ENCODE assay signal across 25 cellular contexts in the genomic region with DNA sequence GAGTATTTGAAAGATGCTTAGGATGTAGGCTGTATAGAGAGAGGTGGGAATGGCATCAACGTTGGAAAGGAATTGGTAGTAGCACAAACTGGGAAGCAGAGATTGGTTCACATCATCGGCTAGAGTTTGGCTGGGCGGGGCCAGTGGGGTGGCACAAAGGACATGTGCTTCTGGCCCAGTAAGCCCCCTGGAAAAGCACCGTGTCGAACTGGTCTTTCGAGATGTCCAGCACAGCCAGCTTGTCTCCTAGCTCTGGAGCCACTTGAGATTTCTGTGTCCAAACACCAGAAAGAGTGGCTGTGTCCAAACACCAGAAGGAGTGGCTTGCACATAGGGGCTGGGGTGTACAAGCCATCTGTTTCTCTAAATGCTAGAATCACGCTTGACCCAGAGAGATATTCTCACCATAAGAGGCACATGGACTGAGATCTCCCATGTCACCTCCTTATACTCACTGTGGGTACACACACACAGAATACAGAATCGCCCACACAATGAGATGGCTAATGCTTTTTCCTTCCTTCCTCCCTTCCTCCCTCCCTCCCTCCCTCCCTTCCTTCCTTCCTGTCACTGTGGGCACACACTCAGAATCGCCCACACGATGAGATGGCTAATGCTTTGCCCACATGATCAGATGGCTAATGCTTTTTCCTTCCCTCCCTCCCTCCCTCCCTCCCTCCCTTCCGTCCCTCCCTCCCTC. TPM values are rescaled to one million over a fixed set of nuclear protein-coding genes. Genes with fewer than 3 reads are reported as not detected.
DNase-seq lines count a peak whose midpoint lies in the region; ATAC-seq and TF ChIP-seq lines count a peak whose summit lies in the region.
"Had no signal": no experiment of that assay in that cellular context is flagged by ENCODE, and none has a peak within 500 bp of the region (broad histone marks: within the 10 kb centered on the region; RNA-seq: fewer than 3 reads in every experiment).

No MANE protein-coding gene starts in this region.

- H3K27ac Mint-ChIP-seq in activated naive CD8-positive, alpha-beta T cell treated with anti-CD3 and anti-CD28 coated beads, Interleukin-2, amount 10 ng/mL, durations not matched to agents 7 days and 5 days: peak overlapping the region; percentile 35
- H3K27ac Mint-ChIP-seq in neural progenitor cell: peak overlapping the region; percentile 19

- intact Hi-C loops in PC-9 (cut with micrococcal nuclease; ENCODE audit: unreplicated experiment): no loop called here

- H3K9me3 ChIP-seq in MG63 (no peaks in the 10 kb centered on the region), neural progenitor cell (ENCODE audit: low read depth) (no peaks in the 10 kb centered on the region), PC-9 (ENCODE audit: insufficient read depth, low read depth) (no peaks in the 10 kb centered on the region)
- H3K9me3 ChIP-seq: body of pancreas, heart left ventricle, pancreas, right atrium auricular region, suprapubic skin had no signal

- H3K4me2 ChIP-seq in neural progenitor cell (peak overlapping the region; percentile 29), PC-9 (no peak overlapping the region)
- H3K4me2 ChIP-seq: smooth muscle cell had no signal

- H3K79me2 ChIP-seq in neural progenitor cell (ENCODE audit: low read depth): no peaks in the 10 kb centered on the region
- H3K79me2 ChIP-seq in PC-9 (ENCODE audit: low read depth): no peaks in the 10 kb centered on the region

- no peak overlapping the region for H3K4me3 Mint-ChIP-seq in activated naive CD8-positive, alpha-beta T cell treated with anti-CD3 and anti-CD28 coated beads, Interleukin-2, amount 10 ng/mL, durations not matched to agents 7 days and 5 days
- H3K4me3 Mint-ChIP-seq in neural progenitor cell: no peak overlapping the region
- H3K4me3 Mint-ChIP-seq: CD14-positive monocyte, T-helper 17 cell had no signal

- H2AFZ ChIP-seq in neural progenitor cell (replicated peaks) (no peak overlapping the region), PC-9 (no peak overlapping the region)

- H3K4me1 ChIP-seq in neural progenitor cell: peaks cover 9% of the 10 kb centered on the region
- H3K4me1 ChIP-seq in PC-9 (replicated peaks; ENCODE audit: insufficient read depth): no peaks in the 10 kb centered on the region
- H3K4me1 ChIP-seq: body of pancreas, pancreas, right atrium auricular region, suprapubic skin had no signal

- TF ChIP-seq CTCF in neural progenitor cell (IDR thresholded peaks at IDR 0.05) (no peak), PC-9 (conservative IDR thresholded peaks at IDR 0.05) (no peak)

- H3K9me2 ChIP-seq in PC-9 (ENCODE audit: insufficient read depth): no peaks in the 10 kb centered on the region

- peaks cover 54% of the 10 kb centered on the region for H3K36me3 Mint-ChIP-seq in activated naive CD8-positive, alpha-beta T cell treated with anti-CD3 and anti-CD28 coated beads, Interleukin-2, amount 10 ng/mL, durations not matched to agents 7 days and 5 days
- peaks cover 56% of the 10 kb centered on the region for H3K36me3 Mint-ChIP-seq in neural progenitor cell

- no peak for ATAC-seq in activated naive CD8-positive, alpha-beta T cell treated with anti-CD3 and anti-CD28 coated beads, Interleukin-2, amount 10 ng/mL, durations not matched to agents 7 days and 5 days (ENCODE audit: low read depth)
- ATAC-seq: body of pancreas, HCT116, heart left ventricle, pancreas, SK-N-SH treated with all-trans-retinoic acid at 6 μM for 48 hours, T-helper 17 cell had no signal

- H3K27me3 Mint-ChIP-seq in activated naive CD8-positive, alpha-beta T cell treated with anti-CD3 and anti-CD28 coated beads, Interleukin-2, amount 10 ng/mL, durations not matched to agents 7 days and 5 days: no peaks in the 10 kb centered on the region
- no peaks in the 10 kb centered on the region for H3K27me3 Mint-ChIP-seq in neural progenitor cell (ENCODE audit: insufficient read depth, low read depth)
- H3K27me3 Mint-ChIP-seq: T-helper 17 cell had no signal

- peaks cover 8% of the 10 kb centered on the region for H3K4me1 Mint-ChIP-seq in activated naive CD8-positive, alpha-beta T cell treated with anti-CD3 and anti-CD28 coated beads, Interleukin-2, amount 10 ng/mL, durations not matched to agents 7 days and 5 days
- H3K4me1 Mint-ChIP-seq in neural progenitor cell: peaks cover 3% of the 10 kb centered on the region
- H3K4me1 Mint-ChIP-seq: CD14-positive monocyte had no signal

- POLR2A ChIA-PET in activated naive CD8-positive, alpha-beta T cell treated with anti-CD3 and anti-CD28 coated beads, Interleukin-2, amount 10 ng/mL, durations not matched to agents 7 days and 5 days (lab: Charles Lee): no interaction called here
- POLR2A ChIA-PET in PC-9 (lab: Charles Lee; ENCODE audit: unreplicated experiment): no interaction called here

- H3K27me3 ChIP-seq in MG63 (no peaks in the 10 kb centered on the region), neural progenitor cell (no peaks in the 10 kb centered on the region), PC-9 (ENCODE audit: insufficient read depth, low read depth) (no peaks in the 10 kb centered on the region)
- H3K27me3 ChIP-seq: body of pancreas, heart left ventricle, pancreas, right atrium auricular region, suprapubic skin had no signal

- no peaks in the 10 kb centered on the region; the same call in 1 of the 2 replicates for H3K36me3 ChIP-seq in MG63
- H3K36me3 ChIP-seq in neural progenitor cell: no peaks in the 10 kb centered on the region
- no peaks in the 10 kb centered on the region for H3K36me3 ChIP-seq in PC-9 (ENCODE audit: low read depth)

- H3K9ac ChIP-seq in neural progenitor cell: no peak overlapping the region

- H3K9me3 Mint-ChIP-seq in activated naive CD8-positive, alpha-beta T cell treated with anti-CD3 and anti-CD28 coated beads, Interleukin-2, amount 10 ng/mL, durations not matched to agents 7 days and 5 days: no peaks in the 10 kb centered on the region
- no peaks in the 10 kb centered on the region for H3K9me3 Mint-ChIP-seq in neural progenitor cell

- H3K27ac ChIP-seq in neural progenitor cell (no peak overlapping the region), PC-9 (no peak overlapping the region)
- H3K27ac ChIP-seq: body of pancreas, heart left ventricle, pancreas, right atrium auricular region, suprapubic skin had no signal

- H4K20me1 ChIP-seq in neural progenitor cell (ENCODE audit: low read depth): no peaks in the 10 kb centered on the region
- H4K20me1 ChIP-seq in PC-9 (ENCODE audit: insufficient read depth): no peaks in the 10 kb centered on the region

- H3F3A ChIP-seq in neural progenitor cell (ENCODE audit: low read depth): peaks cover 3% of the 10 kb centered on the region
- no peaks in the 10 kb centered on the region for H3F3A ChIP-seq in PC-9 (ENCODE audit: insufficient read depth, low read depth)

- DNase-seq in EL (peak; percentile 12), MG63 (peak; percentile 13), neural progenitor cell (ENCODE audit: low spot score) (no peak), DMS114 treated with DMSO at 0.1 percent for 48 hours (lab: John Stamatoyannopoulos, UW; ENCODE audit: unreplicated experiment) (no peak), PC-9 (no peak)
- DNase-seq in activated naive CD8-positive, alpha-beta T cell treated with anti-CD3 and anti-CD28 coated beads, Interleukin-2, amount 10 ng/mL, durations not matched to agents 7 days and 5 days: no peak
- no peak for DNase-seq in stimulated activated CD8-positive, alpha-beta memory T cell treated with anti-CD3 and anti-CD28 coated beads, Interleukin-4, amount 100 ng/mL, for 48 hours
- DNase-seq: activated effector memory CD4-positive, alpha-beta T cell treated with Interleukin-2 at 50 U/mL for 16 hours; body of pancreas; cerebellar nuclear complex; heart left ventricle; KBM-7; kidney glomerular epithelial cell; NCI-H1417; NCI-H82; pancreas; stimulated activated CD4-positive, alpha-beta T cell treated with anti-CD3 and anti-CD28 coated beads, Interleukin-1b, Interleukin-23, amount 100 ng/mL, for 48 hours; T-helper 17 cell had no signal

- no TSS peak for BruUV-seq in PC-9 (replicated peaks; lab: Mats Ljungman, UMichigan)

- CTCF ChIA-PET in PC-9 (lab: Charles Lee): no interaction called here

- H3K4me3 ChIP-seq in MG63: no peak overlapping the region
- no peak overlapping the region for H3K4me3 ChIP-seq in neural progenitor cell
- no peak overlapping the region for H3K4me3 ChIP-seq in PC-9
- H3K4me3 ChIP-seq: body of pancreas, heart left ventricle, pancreas, right atrium auricular region, smooth muscle cell, suprapubic skin had no signal

RNA-seq across cellular contexts. Expression of a gene that starts 41.8 kb away (rescaled TPM):
- not detected in 2 replicates for total RNA-seq in MG63 (2014; rRNA removed; shearing (Covaris generic); ENCODE audit: low replicate concordance)
- total RNA-seq in activated naive CD8-positive, alpha-beta T cell treated with anti-CD3 and anti-CD28 coated beads, Interleukin-2, amount 10 ng/mL, durations not matched to agents 7 days and 5 days: under 1 TPM in 1 of 2 experiments, not detected in 1; 0.19 TPM
- total RNA-seq in neural progenitor cell (ENCODE audit: low replicate concordance): not detected in 2 replicates
- not detected in 2 replicates for total RNA-seq in PC-9 (2021)
- total RNA-seq: lung microvascular endothelial cell had no signal

Comparison
In these comparisons a context has a peak if more than half of its experiments do, and no peak if none do; other contexts are left out.
1. DNase-seq: peak in EL (single experiment) and MG63 (single experiment); none in activated naive CD8-positive, alpha-beta T cell treated with anti-CD3 and anti-CD28 coated beads, Interleukin-2, amount 10 ng/mL, durations not matched to agents 7 days and 5 days (single experiment), neural progenitor cell (single experiment), stimulated activated CD8-positive, alpha-beta memory T cell treated with anti-CD3 and anti-CD28 coated beads, Interleukin-4, amount 100 ng/mL, for 48 hours (single experiment), DMS114 treated with DMSO at 0.1 percent for 48 hours (single experiment) and PC-9 (0 of 2).